ENCODE assay signal across 8 cellular contexts in the genomic region with DNA sequence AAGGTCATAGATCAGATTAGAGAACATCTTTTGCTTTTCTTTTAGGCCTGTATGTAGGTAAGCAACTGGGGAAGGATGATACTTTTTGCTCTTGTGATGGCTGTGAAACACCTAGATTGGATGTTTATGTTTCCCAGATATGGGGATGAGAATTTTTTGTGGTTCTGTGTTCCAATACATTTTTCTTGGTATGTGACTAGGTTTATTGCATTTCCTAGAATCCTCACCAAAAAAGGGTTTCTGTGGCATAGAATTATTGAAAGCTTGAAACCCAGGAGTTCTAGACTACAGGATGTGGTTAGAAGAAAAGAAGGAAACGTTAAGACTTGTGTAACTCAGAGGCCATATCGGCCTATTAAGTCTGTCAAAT. TPM values are rescaled to one million over a fixed set of nuclear protein-coding genes. Genes with fewer than 3 reads are reported as not detected.
DNase-seq lines count a peak whose midpoint lies in the region; ATAC-seq and TF ChIP-seq lines count a peak whose summit lies in the region.

No MANE protein-coding gene starts in this region.

- H3K27me3 ChIP-seq in GM23338 (ENCODE audit: insufficient read depth) (no peaks in the 10 kb centered on the region), SJSA1 (replicated peaks) (no peaks in the 10 kb centered on the region), left lung (no peaks in the 10 kb centered on the region), body of pancreas (no peaks in the 10 kb centered on the region)

- WGBS in body of pancreas, 2 donors = 57 to 61% methylated on average over 2 of the region's 2 CpGs

- H3K4me3 Mint-ChIP-seq in GM23338 = no peak overlapping the region

- H3K4me1 Mint-ChIP-seq in GM23338 = no peaks in the 10 kb centered on the region

- ATAC-seq in GM23338 (no peak), left lung (peak; percentile 67), body of pancreas (no peak)
- ATAC-seq in activated CD4-positive, CD25-positive, alpha-beta regulatory T cell treated with anti-CD3 and anti-CD28 coated beads, Interleukin-2, amount 50 U/mL, for 24 hours = no peak

- H3K27ac Mint-ChIP-seq in GM23338 = 0 out of 2 replicates have a peak overlapping the region, but pooled peaks have one; percentile 32

- H3K9me3 ChIP-seq in SJSA1 (replicated peaks) = no peaks in the 10 kb centered on the region
- H3K9me3 ChIP-seq in left lung = peaks cover 0 to 7% of the 10 kb centered on the region in 2 donors
- H3K9me3 ChIP-seq in body of pancreas = no peaks in the 10 kb centered on the region

- no peak overlapping the region for H3K4me2 ChIP-seq in GM23338

- no peak for TF ChIP-seq CTCF in GM23338 (conservative IDR thresholded peaks at IDR 0.05; ENCODE audit: low read depth in 2 of 2)
- no peak for TF ChIP-seq CTCF in left lung (IDR thresholded peaks at IDR 0.05)
- no peak for TF ChIP-seq CTCF in body of pancreas (IDR thresholded peaks at IDR 0.05)

- H3K36me3 ChIP-seq in GM23338 (ENCODE audit: insufficient read depth) = peaks cover 8% of the 10 kb centered on the region
- peaks cover 8% of the 10 kb centered on the region for H3K36me3 ChIP-seq in SJSA1
- peaks cover 0 to 16% of the 10 kb centered on the region in 2 donors for H3K36me3 ChIP-seq in left lung
- H3K36me3 ChIP-seq in body of pancreas (replicated peaks in 1 of 2; ENCODE audit: insufficient read depth in 1 of 2, low read depth in 2 of 2) = no peaks in the 10 kb centered on the region

- H3K27ac ChIP-seq in GM23338 (ENCODE audit: low read depth) (no peak overlapping the region), SJSA1 (0 out of 2 replicates have a peak overlapping the region, but pooled peaks have one; percentile 2), left lung (peak overlapping the region in 1 of 2 donors; percentile 13), body of pancreas (no peak overlapping the region)

- no peaks in the 10 kb centered on the region; the same call in 1 of the 3 replicates for H3K9me3 Mint-ChIP-seq in GM23338

- H3K9me2 ChIP-seq in GM23338 (ENCODE audit: insufficient read depth) = no peaks in the 10 kb centered on the region

- DNase-seq in EL (peak; percentile 12), GM23338 (ENCODE audit: low spot score) (no peak), SJSA1 (ENCODE audit: low read depth in 1 of 2, low spot score in 2 of 2) (peak in 1 of 2 experiments; percentile 34), left lung (no peak), amniotic stem cell (lab: John Stamatoyannopoulos, UW) (no peak), body of pancreas (no peak), NCI-H526 treated with DMSO at 0.1 percent for 48 hours (lab: John Stamatoyannopoulos, UW) (no peak)

- no peaks in the 10 kb centered on the region for H3F3A ChIP-seq in GM23338 (replicated peaks; ENCODE audit: low read depth)

- H3K4me1 ChIP-seq in GM23338 (ENCODE audit: insufficient read depth) = no peaks in the 10 kb centered on the region
- H3K4me1 ChIP-seq in SJSA1 (replicated peaks) = no peaks in the 10 kb centered on the region; the same call in 1 of the 2 replicates
- peaks cover 7 to 34% of the 10 kb centered on the region in 2 donors for H3K4me1 ChIP-seq in left lung
- H3K4me1 ChIP-seq in body of pancreas = no peaks in the 10 kb centered on the region

- no peaks in the 10 kb centered on the region for H3K27me3 Mint-ChIP-seq in GM23338 (ENCODE audit: insufficient read depth, low read depth, poor library complexity)

- TF ChIP-seq POLR2A in body of pancreas (IDR thresholded peaks at IDR 0.05) = no peak

- no peak overlapping the region for H3K4me3 ChIP-seq in GM23338
- no peak overlapping the region for H3K4me3 ChIP-seq in SJSA1
- H3K4me3 ChIP-seq in left lung = no peak overlapping the region
- H3K4me3 ChIP-seq in body of pancreas = no peak overlapping the region

- no peaks in the 10 kb centered on the region for H4K20me1 ChIP-seq in GM23338 (replicated peaks; ENCODE audit: insufficient read depth)

- no peak overlapping the region for H2AFZ ChIP-seq in GM23338

- peaks cover 28% of the 10 kb centered on the region for H3K79me2 ChIP-seq in GM23338 (replicated peaks; ENCODE audit: insufficient read depth)

- intact Hi-C loops in left lung (cut with DNase I) (no loop called here), body of pancreas (cut with DNase I) (loop anchor here (5.0 kb wide), 1 partner anchor 261 kb away; no protein-coding TSS in a partner anchor)

- H3K36me3 Mint-ChIP-seq in GM23338 (ENCODE audit: low read depth) = peaks cover 49% of the 10 kb centered on the region

TF ChIP-seq in GM23338, 12 proteins besides CTCF, POLR2A, EP300 and RAD21 (continues in another document):
- TF ChIP-seq ZNF114 (CRISPR knock-in tag; IDR thresholded peaks at IDR 0.05) = no peak
- TF ChIP-seq, protein P1, sequence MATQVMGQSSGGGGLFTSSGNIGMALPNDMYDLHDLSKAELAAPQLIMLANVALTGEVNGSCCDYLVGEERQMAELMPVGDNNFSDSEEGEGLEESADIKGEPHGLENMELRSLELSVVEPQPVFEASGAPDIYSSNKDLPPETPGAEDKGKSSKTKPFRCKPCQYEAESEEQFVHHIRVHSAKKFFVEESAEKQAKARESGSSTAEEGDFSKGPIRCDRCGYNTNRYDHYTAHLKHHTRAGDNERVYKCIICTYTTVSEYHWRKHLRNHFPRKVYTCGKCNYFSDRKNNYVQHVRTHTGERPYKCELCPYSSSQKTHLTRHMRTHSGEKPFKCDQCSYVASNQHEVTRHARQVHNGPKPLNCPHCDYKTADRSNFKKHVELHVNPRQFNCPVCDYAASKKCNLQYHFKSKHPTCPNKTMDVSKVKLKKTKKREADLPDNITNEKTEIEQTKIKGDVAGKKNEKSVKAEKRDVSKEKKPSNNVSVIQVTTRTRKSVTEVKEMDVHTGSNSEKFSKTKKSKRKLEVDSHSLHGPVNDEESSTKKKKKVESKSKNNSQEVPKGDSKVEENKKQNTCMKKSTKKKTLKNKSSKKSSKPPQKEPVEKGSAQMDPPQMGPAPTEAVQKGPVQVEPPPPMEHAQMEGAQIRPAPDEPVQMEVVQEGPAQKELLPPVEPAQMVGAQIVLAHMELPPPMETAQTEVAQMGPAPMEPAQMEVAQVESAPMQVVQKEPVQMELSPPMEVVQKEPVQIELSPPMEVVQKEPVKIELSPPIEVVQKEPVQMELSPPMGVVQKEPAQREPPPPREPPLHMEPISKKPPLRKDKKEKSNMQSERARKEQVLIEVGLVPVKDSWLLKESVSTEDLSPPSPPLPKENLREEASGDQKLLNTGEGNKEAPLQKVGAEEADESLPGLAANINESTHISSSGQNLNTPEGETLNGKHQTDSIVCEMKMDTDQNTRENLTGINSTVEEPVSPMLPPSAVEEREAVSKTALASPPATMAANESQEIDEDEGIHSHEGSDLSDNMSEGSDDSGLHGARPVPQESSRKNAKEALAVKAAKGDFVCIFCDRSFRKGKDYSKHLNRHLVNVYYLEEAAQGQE (IDR thresholded peaks at IDR 0.05; ENCODE audit: unreplicated experiment) = no peak
- TF ChIP-seq, protein P2, sequence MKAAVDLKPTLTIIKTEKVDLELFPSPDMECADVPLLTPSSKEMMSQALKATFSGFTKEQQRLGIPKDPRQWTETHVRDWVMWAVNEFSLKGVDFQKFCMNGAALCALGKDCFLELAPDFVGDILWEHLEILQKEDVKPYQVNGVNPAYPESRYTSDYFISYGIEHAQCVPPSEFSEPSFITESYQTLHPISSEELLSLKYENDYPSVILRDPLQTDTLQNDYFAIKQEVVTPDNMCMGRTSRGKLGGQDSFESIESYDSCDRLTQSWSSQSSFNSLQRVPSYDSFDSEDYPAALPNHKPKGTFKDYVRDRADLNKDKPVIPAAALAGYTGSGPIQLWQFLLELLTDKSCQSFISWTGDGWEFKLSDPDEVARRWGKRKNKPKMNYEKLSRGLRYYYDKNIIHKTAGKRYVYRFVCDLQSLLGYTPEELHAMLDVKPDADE (IDR thresholded peaks at IDR 0.05) = no peak
- TF ChIP-seq EZH2phosphoT487 (IDR thresholded peaks at IDR 0.05; ENCODE audit: unreplicated experiment) = no peak
- no peak for TF ChIP-seq EZH2 (IDR thresholded peaks at IDR 0.05; ENCODE audit: low read depth, unreplicated experiment)
- no peak for TF ChIP-seq CREB1 (CRISPR knock-in tag; IDR thresholded peaks at IDR 0.05; ENCODE audit: low read depth)
- no peak for TF ChIP-seq ZNF331 (CRISPR knock-in tag; IDR thresholded peaks at IDR 0.05; ENCODE audit: low read depth)
- no peak for TF ChIP-seq JUNB (IDR thresholded peaks at IDR 0.05; ENCODE audit: unreplicated experiment)

RNA-seq across cellular contexts. Expression of a gene that starts 25.8 kb away (rescaled TPM):
- 34.2 and 39.4 TPM in 2 replicates for total RNA-seq in GM23338 (2014; rRNA removed; shearing (Covaris generic))
- 20.0 and 22.9 TPM in 2 replicates for polyA plus RNA-seq in GM23338 (2016; fragmentation: Nextera tagmentation; extraction: Ambion mirVana)
- 5.0 and 9.9 TPM in 2 replicates for total RNA-seq in SJSA1 (2014; rRNA removed; shearing (Covaris generic))
- total RNA-seq in left lung (10 to 100 TPM in 1 of 2 donors, 1 to 10 TPM in 1; 8.4 to 14.3 TPM), body of pancreas (10 to 100 TPM; 13.5 to 18.8 TPM)

RNA-seq across cellular contexts. Expression of a gene that starts 26.1 kb away (rescaled TPM):
- 14.0 and 15.3 TPM in 2 replicates for total RNA-seq in GM23338 (2014; rRNA removed; shearing (Covaris generic))
- 84.3 and 91.7 TPM in 2 replicates for polyA plus RNA-seq in GM23338 (2016; fragmentation: Nextera tagmentation; extraction: Ambion mirVana)
- 12.6 and 25.0 TPM in 2 replicates for total RNA-seq in SJSA1 (2014; rRNA removed; shearing (Covaris generic))
- total RNA-seq in left lung (10 to 100 TPM; 21.9 to 30.4 TPM), body of pancreas (1 to 10 TPM; 4.9 TPM)
